8 cellular contexts compared by ENCODE assay signal in the genomic region with DNA sequence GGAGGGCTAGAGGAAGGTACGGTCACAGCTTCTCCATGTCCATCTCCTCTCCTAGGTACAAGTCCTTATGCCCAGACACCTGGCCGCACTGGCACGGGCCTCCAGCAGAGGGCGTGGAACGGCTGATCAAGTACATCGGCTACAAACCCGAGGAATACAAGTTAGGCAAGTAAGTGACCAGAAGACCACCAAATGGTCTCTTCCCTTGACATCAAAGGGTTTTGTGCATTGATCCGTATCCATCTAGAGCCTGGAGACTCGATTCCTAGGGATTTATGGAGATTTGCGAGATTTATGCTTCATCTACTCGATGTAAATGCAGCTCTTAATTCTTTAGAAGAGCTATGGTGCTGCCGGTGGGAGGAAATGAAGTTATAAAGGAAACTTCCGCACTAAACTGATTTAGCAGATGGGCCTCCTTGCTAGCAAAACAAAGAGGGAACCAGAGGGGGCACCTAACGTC. TPM values are rescaled to one million over a fixed set of nuclear protein-coding genes. Genes with fewer than 3 reads are reported as not detected.
A peak's percentile ranks its signal among the peaks of the same experiment; 100 is the strongest.
DNase-seq lines count a peak whose midpoint lies in the region; FAIRE-seq and TF ChIP-seq lines count a peak whose summit lies in the region.

No MANE protein-coding gene starts in this region.

- H3K27ac ChIP-seq in endodermal cell (ENCODE audit: low read depth, low read length) = no peak overlapping the region

- H3K27ac Mint-ChIP-seq in endodermal cell = no peak overlapping the region

- H3K36me3 ChIP-seq in endodermal cell (ENCODE audit: control insufficient read depth, insufficient read depth, low read length) = no peaks in the 10 kb centered on the region

- H3K27me3 ChIP-seq in endodermal cell (ENCODE audit: control insufficient read depth, insufficient read depth, low read length, poor library complexity, severe bottlenecking) = no peaks in the 10 kb centered on the region

- H3K27me3 Mint-ChIP-seq in endodermal cell (ENCODE audit: insufficient read depth) = no peaks in the 10 kb centered on the region

- no peaks in the 10 kb centered on the region for H3K36me3 Mint-ChIP-seq in endodermal cell (ENCODE audit: low read depth)

- H3K4me1 Mint-ChIP-seq in endodermal cell = peaks cover 18% of the 10 kb centered on the region

- H3K9ac ChIP-seq in endodermal cell (ENCODE audit: extremely low read depth, low read length, poor library complexity, severe bottlenecking) = no peak overlapping the region

- 57 to 60% methylated on average over 14 of the region's 14 CpGs for WGBS in endodermal cell (ENCODE audit: insufficient coverage in 1 of 2, insufficient read length in 1 of 2), 2 experiments

- H3K9me3 Mint-ChIP-seq in endodermal cell = peaks cover 6% of the 10 kb centered on the region

- no peak overlapping the region for H3K4me3 ChIP-seq in endodermal cell (ENCODE audit: low read length)

- no peaks in the 10 kb centered on the region for H3K9me3 ChIP-seq in endodermal cell (ENCODE audit: control insufficient read depth, low read length)

- FAIRE-seq in HTR-8/SVneo (lab: Jason Lieb, UNC) = peak; percentile 72

- no peak overlapping the region for H3K4me3 Mint-ChIP-seq in endodermal cell

- H3K4me1 ChIP-seq in endodermal cell (ENCODE audit: control insufficient read depth, insufficient read depth, low read length) = no peaks in the 10 kb centered on the region

- TF ChIP-seq CTCF in endodermal cell (conservative IDR thresholded peaks at IDR 0.05) = peak; percentile 93

- peak; percentile 83 for DNase-seq in DMS 273 (lab: John Stamatoyannopoulos, UW; ENCODE audit: unreplicated experiment)
- peak; percentile 74 for DNase-seq in HTR-8/SVneo (ENCODE audit: insufficient read length, low spot score)
- peak; percentile 33 to 67 for DNase-seq in NOMO-1 (lab: John Stamatoyannopoulos, UW; ENCODE audit: unreplicated experiment in 2 of 2)
- DNase-seq in activated CD8-positive, alpha-beta memory T cell treated with anti-CD3 and anti-CD28 coated beads for 48 hours (ENCODE audit: low read depth in 2 of 3, low spot score in 2 of 3) = peak; percentile 41 to 57 (median 47)
- DNase-seq in endodermal cell = peak; percentile 99
- peak; percentile 86 for DNase-seq in mucosa of gallbladder (ENCODE audit: low spot score)
- DNase-seq in stimulated activated CD8-positive, alpha-beta memory T cell treated with anti-CD3 and anti-CD28 coated beads, Interleukin-4, amount 100 ng/mL, for 24 hours (ENCODE audit: low read depth) = peak; percentile 66
- no peak for DNase-seq in cortex of kidney (lab: John Stamatoyannopoulos, UW)

RNA-seq across cellular contexts. Expression of a gene that starts 44.2 kb away (rescaled TPM):
- total RNA-seq in endodermal cell (10 to 100 TPM; 50.9 to 53.5 TPM), mucosa of gallbladder (58.1 TPM)
- polyA plus RNA-seq in endodermal cell (2013, experiment 1 of 2) = 51.3 TPM
- 55.3 TPM for polyA plus RNA-seq in endodermal cell (2013, experiment 2 of 2)

RNA-seq across cellular contexts. Expression of a gene that starts 44.6 kb away (rescaled TPM):
- total RNA-seq in endodermal cell = 10 to 100 TPM; 32.0 to 39.8 TPM
- 30.8 TPM for polyA plus RNA-seq in endodermal cell (2013, experiment 1 of 2)
- polyA plus RNA-seq in endodermal cell (2013, experiment 2 of 2) = 29.5 TPM
- 48.5 TPM for total RNA-seq in mucosa of gallbladder
